In the genomic region with DNA sequence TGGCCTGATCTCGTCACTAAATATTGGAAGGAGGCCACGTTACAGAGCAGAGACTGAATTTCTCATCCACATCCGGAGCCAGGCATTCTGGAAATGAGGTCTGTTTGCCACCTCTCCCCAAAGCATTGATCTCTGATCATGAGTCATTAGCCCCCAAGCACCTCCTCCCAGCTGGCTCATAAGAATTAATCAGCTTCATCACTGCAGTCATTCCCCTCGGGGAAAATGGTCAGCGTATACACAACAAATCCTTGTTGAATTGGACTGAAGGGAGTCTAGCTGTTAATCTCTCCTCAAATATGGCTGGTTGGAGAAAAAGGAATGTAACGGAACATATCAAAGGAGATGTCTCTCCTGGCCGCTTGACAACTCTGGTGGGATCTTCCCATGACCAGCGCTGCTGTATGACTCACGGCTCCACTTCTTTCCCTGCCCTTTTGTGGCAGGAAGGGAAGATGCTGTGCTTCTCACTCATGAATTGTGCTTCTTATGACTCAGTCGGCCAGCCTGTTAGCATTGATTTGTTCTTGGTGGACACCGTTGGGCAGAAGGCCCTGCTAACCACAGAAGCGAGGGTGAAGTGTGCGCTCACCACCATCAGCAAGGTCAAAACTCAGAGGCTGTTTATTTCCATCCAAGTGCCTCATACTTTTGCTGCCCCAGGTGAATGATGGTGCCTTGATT, we compare ENCODE assay signal across 1 cellular context.
TF ChIP-seq lines count a peak whose summit lies in the region.

No MANE protein-coding gene starts in this region.

TF ChIP-seq in GM23338, 12 proteins besides CTCF, POLR2A, EP300 and RAD21 (continued from another document):
- TF ChIP-seq, protein P1, sequence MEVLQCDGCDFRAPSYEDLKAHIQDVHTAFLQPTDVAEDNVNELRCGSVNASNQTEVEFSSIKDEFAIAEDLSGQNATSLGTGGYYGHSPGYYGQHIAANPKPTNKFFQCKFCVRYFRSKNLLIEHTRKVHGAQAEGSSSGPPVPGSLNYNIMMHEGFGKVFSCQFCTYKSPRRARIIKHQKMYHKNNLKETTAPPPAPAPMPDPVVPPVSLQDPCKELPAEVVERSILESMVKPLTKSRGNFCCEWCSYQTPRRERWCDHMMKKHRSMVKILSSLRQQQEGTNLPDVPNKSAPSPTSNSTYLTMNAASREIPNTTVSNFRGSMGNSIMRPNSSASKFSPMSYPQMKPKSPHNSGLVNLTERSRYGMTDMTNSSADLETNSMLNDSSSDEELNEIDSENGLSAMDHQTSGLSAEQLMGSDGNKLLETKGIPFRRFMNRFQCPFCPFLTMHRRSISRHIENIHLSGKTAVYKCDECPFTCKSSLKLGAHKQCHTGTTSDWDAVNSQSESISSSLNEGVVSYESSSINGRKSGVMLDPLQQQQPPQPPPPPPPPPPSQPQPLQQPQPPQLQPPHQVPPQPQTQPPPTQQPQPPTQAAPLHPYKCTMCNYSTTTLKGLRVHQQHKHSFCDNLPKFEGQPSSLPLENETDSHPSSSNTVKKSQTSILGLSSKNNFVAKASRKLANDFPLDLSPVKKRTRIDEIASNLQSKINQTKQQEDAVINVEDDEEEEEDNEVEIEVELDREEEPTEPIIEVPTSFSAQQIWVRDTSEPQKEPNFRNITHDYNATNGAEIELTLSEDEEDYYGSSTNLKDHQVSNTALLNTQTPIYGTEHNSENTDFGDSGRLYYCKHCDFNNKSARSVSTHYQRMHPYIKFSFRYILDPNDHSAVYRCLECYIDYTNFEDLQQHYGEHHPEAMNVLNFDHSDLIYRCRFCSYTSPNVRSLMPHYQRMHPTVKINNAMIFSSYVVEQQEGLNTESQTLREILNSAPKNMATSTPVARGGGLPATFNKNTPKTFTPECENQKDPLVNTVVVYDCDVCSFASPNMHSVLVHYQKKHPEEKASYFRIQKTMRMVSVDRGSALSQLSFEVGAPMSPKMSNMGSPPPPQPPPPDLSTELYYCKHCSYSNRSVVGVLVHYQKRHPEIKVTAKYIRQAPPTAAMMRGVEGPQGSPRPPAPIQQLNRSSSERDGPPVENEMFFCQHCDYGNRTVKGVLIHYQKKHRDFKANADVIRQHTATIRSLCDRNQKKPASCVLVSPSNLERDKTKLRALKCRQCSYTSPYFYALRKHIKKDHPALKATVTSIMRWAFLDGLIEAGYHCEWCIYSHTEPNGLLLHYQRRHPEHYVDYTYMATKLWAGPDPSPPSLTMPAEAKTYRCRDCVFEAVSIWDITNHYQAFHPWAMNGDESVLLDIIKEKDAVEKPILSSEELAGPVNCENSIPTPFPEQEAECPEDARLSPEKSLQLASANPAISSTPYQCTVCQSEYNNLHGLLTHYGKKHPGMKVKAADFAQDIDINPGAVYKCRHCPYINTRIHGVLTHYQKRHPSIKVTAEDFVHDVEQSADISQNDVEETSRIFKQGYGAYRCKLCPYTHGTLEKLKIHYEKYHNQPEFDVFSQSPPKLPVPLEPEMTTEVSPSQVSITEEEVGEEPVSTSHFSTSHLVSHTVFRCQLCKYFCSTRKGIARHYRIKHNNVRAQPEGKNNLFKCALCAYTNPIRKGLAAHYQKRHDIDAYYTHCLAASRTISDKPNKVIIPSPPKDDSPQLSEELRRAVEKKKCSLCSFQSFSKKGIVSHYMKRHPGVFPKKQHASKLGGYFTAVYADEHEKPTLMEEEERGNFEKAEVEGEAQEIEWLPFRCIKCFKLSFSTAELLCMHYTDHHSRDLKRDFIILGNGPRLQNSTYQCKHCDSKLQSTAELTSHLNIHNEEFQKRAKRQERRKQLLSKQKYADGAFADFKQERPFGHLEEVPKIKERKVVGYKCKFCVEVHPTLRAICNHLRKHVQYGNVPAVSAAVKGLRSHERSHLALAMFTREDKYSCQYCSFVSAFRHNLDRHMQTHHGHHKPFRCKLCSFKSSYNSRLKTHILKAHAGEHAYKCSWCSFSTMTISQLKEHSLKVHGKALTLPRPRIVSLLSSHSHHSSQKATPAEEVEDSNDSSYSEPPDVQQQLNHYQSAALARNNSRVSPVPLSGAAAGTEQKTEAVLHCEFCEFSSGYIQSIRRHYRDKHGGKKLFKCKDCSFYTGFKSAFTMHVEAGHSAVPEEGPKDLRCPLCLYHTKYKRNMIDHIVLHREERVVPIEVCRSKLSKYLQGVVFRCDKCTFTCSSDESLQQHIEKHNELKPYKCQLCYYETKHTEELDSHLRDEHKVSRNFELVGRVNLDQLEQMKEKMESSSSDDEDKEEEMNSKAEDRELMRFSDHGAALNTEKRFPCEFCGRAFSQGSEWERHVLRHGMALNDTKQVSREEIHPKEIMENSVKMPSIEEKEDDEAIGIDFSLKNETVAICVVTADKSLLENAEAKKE (CRISPR knock-in tag; IDR thresholded peaks at IDR 0.05) = no peak
TF ChIP-seq in GM23338: peak in this region for 0.
